Comparison of ENCODE assay signal across 13 cellular contexts in genomic region chr7:150567168-150567567, GRCh38. TPM values are rescaled to one million over a fixed set of nuclear protein-coding genes. Genes with fewer than 3 reads are reported as not detected.
DNase-seq lines count a peak whose midpoint lies in the region; ATAC-seq and TF ChIP-seq lines count a peak whose summit lies in the region.
"Had no signal": no experiment of that assay in that cellular context is flagged by ENCODE, and none has a peak within 500 bp of the region (broad histone marks: within the 10 kb centered on the region; RNA-seq: fewer than 3 reads in every experiment).

GIMAP4 (plus strand) TSS chr7:150567390; CDS start chr7:150569902, 2,512 bp downstream.

- peak within 1 kb of the TSS; percentile 40 to 49 for H3K9ac ChIP-seq in colonic mucosa (ENCODE audit: low read depth in 2 of 2, low read length in 2 of 2)
- H3K9ac ChIP-seq: KMS-11 had no signal

- H3K4me3 ChIP-seq in colonic mucosa: peak within 1 kb of the TSS; percentile 27
- peak within 1 kb of the TSS in 2 of 3 donors; percentile 23 to 24 for H3K4me3 ChIP-seq in thyroid gland (replicated peaks in 1 of 3)
- no peak within 1 kb of the TSS for H3K4me3 ChIP-seq in WERI-Rb-1 (ENCODE audit: low read depth, low read length)

- no peaks in the 10 kb centered on the region for H3K36me3 ChIP-seq in colonic mucosa
- H3K36me3 ChIP-seq in thyroid gland: no peaks in the 10 kb centered on the region
- H3K36me3 ChIP-seq in WERI-Rb-1: no peaks in the 10 kb centered on the region

- no peak for ATAC-seq in memory B cell (ENCODE audit: low read depth)
- ATAC-seq: PC-3 had no signal

- H3K4me1 Mint-ChIP-seq in activated CD4-positive, alpha-beta T cell treated with anti-CD3 and anti-CD28 coated beads, Interleukin-2, amount 10 ng/mL, durations not matched to agents 7 days and 5 days: peaks cover 73% of the 10 kb centered on the region
- H3K4me1 Mint-ChIP-seq in memory B cell: peaks cover 8% of the 10 kb centered on the region
- H3K4me1 Mint-ChIP-seq: neural crest cell had no signal

- TF ChIP-seq POLR2A in thyroid gland (IDR thresholded peaks at IDR 0.05): no peak

- TF ChIP-seq CTCF in colonic mucosa (IDR thresholded peaks at IDR 0.05): no peak
- TF ChIP-seq CTCF in thyroid gland (IDR thresholded peaks at IDR 0.05): no peak
- no peak for TF ChIP-seq CTCF in WERI-Rb-1 (IDR thresholded peaks at IDR 0.05; ENCODE audit: low read depth, low read length)

- peak within 1 kb of the TSS; percentile 94 for H3K27ac Mint-ChIP-seq in activated CD4-positive, alpha-beta T cell treated with anti-CD3 and anti-CD28 coated beads, Interleukin-2, amount 10 ng/mL, durations not matched to agents 7 days and 5 days
- no peak within 1 kb of the TSS for H3K27ac Mint-ChIP-seq in memory B cell

- peak within 1 kb of the TSS; percentile 92 for H3K4me3 Mint-ChIP-seq in activated CD4-positive, alpha-beta T cell treated with anti-CD3 and anti-CD28 coated beads, Interleukin-2, amount 10 ng/mL, durations not matched to agents 7 days and 5 days
- peak within 1 kb of the TSS; percentile 21 for H3K4me3 Mint-ChIP-seq in memory B cell
- H3K4me3 Mint-ChIP-seq: neural crest cell had no signal

- no peaks in the 10 kb centered on the region for H3K4me1 ChIP-seq in colonic mucosa
- no peaks in the 10 kb centered on the region for H3K4me1 ChIP-seq in thyroid gland

- no peaks in the 10 kb centered on the region for H3K27me3 Mint-ChIP-seq in activated CD4-positive, alpha-beta T cell treated with anti-CD3 and anti-CD28 coated beads, Interleukin-2, amount 10 ng/mL, durations not matched to agents 7 days and 5 days
- peaks cover 7% of the 10 kb centered on the region for H3K27me3 Mint-ChIP-seq in memory B cell

- peak within 1 kb of the TSS; percentile 54 for H3K27ac ChIP-seq in colonic mucosa
- peak within 1 kb of the TSS; percentile 42 to 68 (median 67) for H3K27ac ChIP-seq in thyroid gland
- no peak within 1 kb of the TSS for H3K27ac ChIP-seq in WERI-Rb-1
- H3K27ac ChIP-seq: KMS-11 had no signal

- POLR2A ChIA-PET in activated CD4-positive, alpha-beta T cell treated with anti-CD3 and anti-CD28 coated beads, Interleukin-2, amount 10 ng/mL, durations not matched to agents 7 days and 5 days (lab: Charles Lee): interaction anchor here (0.5 to 1.4 kb wide), 9 partner anchors 49 to 174 kb away, joined by 3 to 6 read pairs (median 4); partner anchors contain the start of genes GIMAP7 and GIMAP8

- intact Hi-C loops in colonic mucosa (cut with DNase I): no loop called here
- intact Hi-C loops in thyroid gland (cut with DNase I): no loop called here

- peaks cover 63% of the 10 kb centered on the region for H3K36me3 Mint-ChIP-seq in activated CD4-positive, alpha-beta T cell treated with anti-CD3 and anti-CD28 coated beads, Interleukin-2, amount 10 ng/mL, durations not matched to agents 7 days and 5 days (ENCODE audit: low read depth)
- no peaks in the 10 kb centered on the region for H3K36me3 Mint-ChIP-seq in memory B cell

- no peaks in the 10 kb centered on the region for H3K27me3 ChIP-seq in colonic mucosa
- H3K27me3 ChIP-seq in thyroid gland: no peaks in the 10 kb centered on the region
- no peaks in the 10 kb centered on the region for H3K27me3 ChIP-seq in WERI-Rb-1 (ENCODE audit: insufficient read depth, low read depth, severe bottlenecking)

- H3K9me3 ChIP-seq in colonic mucosa: no peaks in the 10 kb centered on the region
- no peaks in the 10 kb centered on the region for H3K9me3 ChIP-seq in thyroid gland
- H3K9me3 ChIP-seq in WERI-Rb-1 (ENCODE audit: severe bottlenecking): no peaks in the 10 kb centered on the region

- WGBS in thyroid gland, 2 donors: 70 to 71% methylated on average over 9 of the region's 9 CpGs

- peaks cover 31% of the 10 kb centered on the region for H3K9me3 Mint-ChIP-seq in activated CD4-positive, alpha-beta T cell treated with anti-CD3 and anti-CD28 coated beads, Interleukin-2, amount 10 ng/mL, durations not matched to agents 7 days and 5 days
- H3K9me3 Mint-ChIP-seq in memory B cell: no peaks in the 10 kb centered on the region
- H3K9me3 Mint-ChIP-seq: neural crest cell had no signal

- DNase-seq in activated CD4-positive, alpha-beta T cell treated with anti-CD3 and anti-CD28 coated beads, Interleukin-2, amount 10 ng/mL, durations not matched to agents 7 days and 5 days: peak; percentile 49
- no peak for DNase-seq in activated CD4-positive, alpha-beta T cell treated with anti-CD3 and anti-CD28 coated beads, Interleukin-2, amount 50 U/mL, for 48 hours
- DNase-seq in colonic mucosa (no peak), memory B cell (ENCODE audit: low spot score in 2 of 2) (no peak), thyroid gland (no peak), WERI-Rb-1 (no peak), amniotic stem cell (lab: John Stamatoyannopoulos, UW) (no peak), OCI-M1 (lab: John Stamatoyannopoulos, UW) (no peak)
- DNase-seq: ACHN, PC-3 had no signal

- CTCF ChIA-PET in activated CD4-positive, alpha-beta T cell treated with anti-CD3 and anti-CD28 coated beads, Interleukin-2, amount 10 ng/mL, durations not matched to agents 7 days and 5 days (lab: Charles Lee): interaction anchor here (0.8 to 4.5 kb wide), 13 partner anchors 14 to 134 kb away, joined by 3 to 27 read pairs (median 4); partner anchors contain the start of genes GIMAP2 and GIMAP8

RNA-seq across cellular contexts. Expression of gene GIMAP4, which starts in this region (rescaled TPM):
- total RNA-seq in activated CD4-positive, alpha-beta T cell treated with anti-CD3 and anti-CD28 coated beads, Interleukin-2, amount 10 ng/mL, durations not matched to agents 7 days and 5 days: 100 to 1,000 TPM; 311 to 335 TPM
- total RNA-seq in colonic mucosa: 10 to 100 TPM in 1 of 2 donors, 1 to 10 TPM in 1; 6.6 to 12.7 TPM
- total RNA-seq in thyroid gland: 10 to 100 TPM; 22.1 to 78.6 (median 41.3) TPM
- total RNA-seq: epithelial cell of proximal tubule, neural crest cell, PC-3 had no signal
